In the genomic region with DNA sequence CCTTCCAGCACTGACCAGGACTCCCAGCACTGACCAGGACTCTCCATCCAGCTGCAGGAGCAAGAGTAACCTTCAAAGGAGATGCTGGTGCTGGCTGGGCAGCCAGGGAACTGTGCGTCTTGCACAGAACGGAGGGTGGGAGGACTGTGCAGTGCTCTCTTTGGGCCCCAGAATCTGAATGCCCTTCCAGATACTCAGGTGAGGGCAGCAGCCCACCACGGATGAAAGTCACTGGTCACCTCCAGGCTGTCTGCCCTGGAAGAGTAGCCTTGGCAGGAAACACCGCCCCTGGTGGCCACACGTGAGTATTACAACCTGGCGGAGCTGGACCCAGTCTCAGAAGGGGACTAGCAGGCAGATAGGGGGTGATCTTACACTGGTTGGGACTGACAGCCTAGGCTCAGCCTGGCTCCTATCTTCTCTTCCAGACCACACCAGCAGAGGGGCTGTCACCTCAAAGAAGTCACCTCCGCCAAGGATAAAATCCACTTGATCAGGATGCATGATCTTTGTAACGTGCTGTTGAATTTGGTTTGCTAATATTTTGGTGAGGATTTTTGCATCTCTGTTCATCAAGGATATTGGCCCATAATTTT, we compare ENCODE assay signal across 8 cellular contexts. TPM values are rescaled to one million over a fixed set of nuclear protein-coding genes. Genes with fewer than 3 reads are reported as not detected.
A peak's percentile ranks its signal among the peaks of the same experiment; 100 is the strongest.
DNase-seq lines count a peak whose midpoint lies in the region; ATAC-seq and TF ChIP-seq lines count a peak whose summit lies in the region.

No MANE protein-coding gene starts in this region.

- intact Hi-C loops in esophagus squamous epithelium (cut with DNase I), result no loop called here

- peaks cover 0 to 27% (median 0%) of the 10 kb centered on the region in 4 donors for H3K27me3 ChIP-seq in esophagus squamous epithelium

- no peak overlapping the region for H3K27ac ChIP-seq in esophagus squamous epithelium

- peak; percentile 77 to 80 for ATAC-seq in naive thymus-derived CD8-positive, alpha-beta T cell
- peak; percentile 83 to 87 for ATAC-seq in stimulated activated naive B cell treated with anti-CD40 and anti-IgM and Interleukin-4, amounts not matched to agents 10 μg/mL and 1 μg/mL and 100 μg/mL, for 72 hours (replicated peaks)
- ATAC-seq in GM18517 (IDR thresholded peaks at IDR 0.05; ENCODE audit: unreplicated experiment), result no peak

- POLR2A ChIA-PET in naive thymus-derived CD8-positive, alpha-beta T cell (lab: Charles Lee), result no interaction called here

- peaks cover 0 to 4% (median 0%) of the 10 kb centered on the region in 9 donors for H3K9me3 Mint-ChIP-seq in naive thymus-derived CD8-positive, alpha-beta T cell
- H3K9me3 Mint-ChIP-seq in stimulated activated naive B cell treated with anti-CD40 and anti-IgM and Interleukin-4, amounts not matched to agents 10 μg/mL and 1 μg/mL and 100 μg/mL, for 72 hours, result peaks cover 3 to 5% of the 10 kb centered on the region in 2 donors

- DNase-seq in GM12864 (ENCODE audit: low read depth), result peak; percentile 31
- peak; percentile 67 for DNase-seq in Jurkat, Clone E6-1 (ENCODE audit: low read depth, low spot score)
- peak; percentile 31 for DNase-seq in OCI-M2 (lab: John Stamatoyannopoulos, UW; ENCODE audit: unreplicated experiment)
- peak; percentile 70 for DNase-seq in activated T-cell treated with anti-CD3 and anti-CD28 coated beads for 4 hours
- no peak for DNase-seq in esophagus squamous epithelium (lab: John Stamatoyannopoulos, UW)
- DNase-seq in naive thymus-derived CD8-positive, alpha-beta T cell, result peak; percentile 51 to 82 (median 72)
- peak; percentile 59 for DNase-seq in stimulated activated naive B cell treated with anti-CD40 and anti-IgM and Interleukin-4, amounts not matched to agents 10 μg/mL and 1 μg/mL and 100 μg/mL, for 72 hours

- H3K27me3 Mint-ChIP-seq in naive thymus-derived CD8-positive, alpha-beta T cell, result peaks cover 0 to 18% (median 5%) of the 10 kb centered on the region in 5 donors
- H3K27me3 Mint-ChIP-seq in stimulated activated naive B cell treated with anti-CD40 and anti-IgM and Interleukin-4, amounts not matched to agents 10 μg/mL and 1 μg/mL and 100 μg/mL, for 72 hours, result peaks cover 34 to 43% of the 10 kb centered on the region in 2 donors

- TF ChIP-seq POLR2A in esophagus squamous epithelium (IDR thresholded peaks at IDR 0.05), result no peak

- peaks cover 6 to 9% (median 7%) of the 10 kb centered on the region in 3 donors for H3K4me1 ChIP-seq in esophagus squamous epithelium

- no peaks in the 10 kb centered on the region for H3K36me3 Mint-ChIP-seq in naive thymus-derived CD8-positive, alpha-beta T cell
- H3K36me3 Mint-ChIP-seq in stimulated activated naive B cell treated with anti-CD40 and anti-IgM and Interleukin-4, amounts not matched to agents 10 μg/mL and 1 μg/mL and 100 μg/mL, for 72 hours, result no peaks in the 10 kb centered on the region

- H3K9me3 ChIP-seq in esophagus squamous epithelium, result no peaks in the 10 kb centered on the region

- no peaks in the 10 kb centered on the region for H3K36me3 ChIP-seq in esophagus squamous epithelium

- H3K27ac Mint-ChIP-seq in naive thymus-derived CD8-positive, alpha-beta T cell, result peak overlapping the region in 1 of 10 donors; percentile 11
- H3K27ac Mint-ChIP-seq in stimulated activated naive B cell treated with anti-CD40 and anti-IgM and Interleukin-4, amounts not matched to agents 10 μg/mL and 1 μg/mL and 100 μg/mL, for 72 hours, result no peak overlapping the region

- no peak overlapping the region for H3K4me3 Mint-ChIP-seq in naive thymus-derived CD8-positive, alpha-beta T cell
- H3K4me3 Mint-ChIP-seq in stimulated activated naive B cell treated with anti-CD40 and anti-IgM and Interleukin-4, amounts not matched to agents 10 μg/mL and 1 μg/mL and 100 μg/mL, for 72 hours, result no peak overlapping the region

- 22 to 23% methylated on average over 2 to 4 of the region's 8 CpGs for WGBS in esophagus squamous epithelium, 2 donors

- TF ChIP-seq CTCF in GM12864 (IDR thresholded peaks at IDR 0.05; ENCODE audit: low read depth, low read length, missing control alignments), result peak; percentile 99
- peak; percentile 86 to 99 (median 88) for TF ChIP-seq CTCF in esophagus squamous epithelium (IDR thresholded peaks at IDR 0.05)

- H3K4me1 Mint-ChIP-seq in naive thymus-derived CD8-positive, alpha-beta T cell, result peaks cover under 1 to 8% (median 5%) of the 10 kb centered on the region in 4 donors
- peaks cover under 1 to 8% of the 10 kb centered on the region in 2 donors for H3K4me1 Mint-ChIP-seq in stimulated activated naive B cell treated with anti-CD40 and anti-IgM and Interleukin-4, amounts not matched to agents 10 μg/mL and 1 μg/mL and 100 μg/mL, for 72 hours

- H3K4me3 ChIP-seq in GM12864 (ENCODE audit: low read depth, low read length) (no peak overlapping the region), esophagus squamous epithelium (no peak overlapping the region)
- H3K4me3 ChIP-seq in Jurkat, Clone E6-1 (ENCODE audit: low read length), result no peak overlapping the region

RNA-seq across cellular contexts. Expression of gene SARDH, which starts 4.8 kb away (rescaled TPM):
- polyA plus RNA-seq in Jurkat, Clone E6-1 (2012; ENCODE audit: insufficient read depth, insufficient read length), result 28.7 TPM
- total RNA-seq in esophagus squamous epithelium, result under 1 TPM in 2 of 4 donors, not detected in 2; 0.26 to 0.57 TPM
- 1 to 10 TPM; 5.0 to 8.7 TPM for total RNA-seq in naive thymus-derived CD8-positive, alpha-beta T cell
- 1 to 10 TPM; 1.7 to 2.7 (median 2.4) TPM for polyA plus RNA-seq in naive thymus-derived CD8-positive, alpha-beta T cell
